Comparison of ENCODE assay signal across 9 cellular contexts in genomic region chr16:10577305-10578202, GRCh38. TPM values are rescaled to one million over a fixed set of nuclear protein-coding genes. Genes with fewer than 3 reads are reported as not detected.
A peak's percentile ranks its signal among the peaks of the same experiment; 100 is the strongest.
DNase-seq lines count a peak whose midpoint lies in the region; ATAC-seq and TF ChIP-seq lines count a peak whose summit lies in the region.
"Had no signal": no experiment of that assay in that cellular context is flagged by ENCODE, and none has a peak within 500 bp of the region (broad histone marks: within the 10 kb centered on the region; RNA-seq: fewer than 3 reads in every experiment).

No MANE protein-coding gene starts in this region.

- H3K9me3 Mint-ChIP-seq in type B pancreatic cell = no peaks in the 10 kb centered on the region

- TF ChIP-seq CTCF in colonic mucosa (IDR thresholded peaks at IDR 0.05) = no peak
- no peak for TF ChIP-seq CTCF in type B pancreatic cell (conservative IDR thresholded peaks at IDR 0.05)

- peak overlapping the region in 1 of 2 donors; percentile 76 for H3K9ac ChIP-seq in colonic mucosa (ENCODE audit: low read depth in 2 of 2, low read length in 2 of 2)

- H3K27me3 Mint-ChIP-seq in type B pancreatic cell = no peaks in the 10 kb centered on the region

- H3K36me3 ChIP-seq in colonic mucosa = no peaks in the 10 kb centered on the region

- peaks cover 1% of the 10 kb centered on the region for H3K36me3 Mint-ChIP-seq in type B pancreatic cell

- peak overlapping the region; percentile 85 for H3K4me3 Mint-ChIP-seq in type B pancreatic cell

- peak overlapping the region; percentile 95 for H3K27ac ChIP-seq in colonic mucosa

- peak; percentile 82 to 86 for DNase-seq in NCI-H524 (lab: John Stamatoyannopoulos, UW)
- DNase-seq in NCI-H524 treated with DMSO at 0.1 percent for 48 hours (lab: John Stamatoyannopoulos, UW) = no peak
- peak; percentile 47 for DNase-seq in colonic mucosa
- peak; percentile 15 to 20 for DNase-seq in lung microvascular endothelial cell (ENCODE audit: low read depth in 2 of 2)
- DNase-seq in type B pancreatic cell (ENCODE audit: extremely low spot score, unreplicated experiment) = no peak
- DNase-seq: cortex of kidney had no signal

- peaks cover 46% of the 10 kb centered on the region for H3K4me1 Mint-ChIP-seq in type B pancreatic cell (ENCODE audit: unreplicated experiment)

- peak overlapping the region; percentile 86 for H3K4me3 ChIP-seq in colonic mucosa

- ATAC-seq in HG02763 (IDR thresholded peaks at IDR 0.05; ENCODE audit: unreplicated experiment) = no peak
- no peak for ATAC-seq in GM18873 (IDR thresholded peaks at IDR 0.05; ENCODE audit: low FRiP score, unreplicated experiment)
- ATAC-seq in HG03039 (IDR thresholded peaks at IDR 0.05; ENCODE audit: unreplicated experiment) = no peak

- no peaks in the 10 kb centered on the region for H3K27me3 ChIP-seq in colonic mucosa

- peak overlapping the region; percentile 73 for H3K27ac Mint-ChIP-seq in type B pancreatic cell

- no peaks in the 10 kb centered on the region for H3K4me1 ChIP-seq in colonic mucosa

- H3K9me3 ChIP-seq in colonic mucosa = no peaks in the 10 kb centered on the region

- intact Hi-C loops in colonic mucosa (cut with DNase I) = loop anchor here (5.0 to 10.0 kb wide), 2 partner anchors 53 to 150 kb away; no protein-coding TSS in a partner anchor

RNA-seq across cellular contexts. Expression of gene EMP2, which starts 2.8 kb away (rescaled TPM):
- 100 to 1,000 TPM; 113 to 133 TPM for total RNA-seq in colonic mucosa
- 11.3 and 32.7 TPM in 2 replicates for total RNA-seq in lung microvascular endothelial cell
- 36.3 and 57.9 TPM in 2 replicates for total RNA-seq in type B pancreatic cell (ENCODE audit: low replicate concordance)

Comparison
In these comparisons a context has a peak if more than half of its experiments do, and no peak if none do; other contexts are left out.
1. DNase-seq: peak in NCI-H524 (2 of 2), colonic mucosa (single experiment) and lung microvascular endothelial cell (2 of 2); none in NCI-H524 treated with DMSO at 0.1 percent for 48 hours (single experiment) and type B pancreatic cell (single experiment).